ENCODE assay signal across 8 cellular contexts in genomic region chr11:63564785-63565350, GRCh38. TPM values are rescaled to one million over a fixed set of nuclear protein-coding genes. Genes with fewer than 3 reads are reported as not detected.
DNase-seq lines count a peak whose midpoint lies in the region; ATAC-seq and TF ChIP-seq lines count a peak whose summit lies in the region.
"Had no signal": no experiment of that assay in that cellular context is flagged by ENCODE, and none has a peak within 500 bp of the region (broad histone marks: within the 10 kb centered on the region; RNA-seq: fewer than 3 reads in every experiment).

No MANE protein-coding gene starts in this region.

- H3K27ac Mint-ChIP-seq in natural killer cell = peak overlapping the region; percentile 93 to 96

- H3K27ac ChIP-seq in KMS-11 = peak overlapping the region; percentile 88
- H3K27ac ChIP-seq in mammary epithelial cell (ENCODE audit: insufficient read depth, low read depth, low read length) = peak overlapping the region; percentile 100
- H3K27ac ChIP-seq: vagina had no signal

- WGBS in mammary epithelial cell (ENCODE audit: low coverage, missing lambda C conversion rate) = 15% methylated on average over 4 of the region's 4 CpGs

- H3K4me3 ChIP-seq in KMS-11 (IDR thresholded peaks at IDR 0.05; ENCODE audit: insufficient read depth, low read depth, low read length) (no peak overlapping the region), mammary epithelial cell (replicated peaks in 1 of 3; ENCODE audit: insufficient read depth in 1 of 3, low read depth in 2 of 3, low read length in 3 of 3) (no peak overlapping the region)
- H3K4me3 ChIP-seq: vagina had no signal

- no peak for TF ChIP-seq CTCF in KMS-11 (conservative IDR thresholded peaks at IDR 0.05; ENCODE audit: low read depth, low read length)
- peak in 1 of 2 donors; percentile 12 for TF ChIP-seq CTCF in mammary epithelial cell (conservative IDR thresholded peaks at IDR 0.05 in 1 of 2, IDR thresholded peaks at IDR 0.05 in 1 of 2; ENCODE audit: extremely low read depth in 1 of 2, insufficient read depth in 1 of 2, low read depth in 1 of 2, low read length in 2 of 2)
- TF ChIP-seq CTCF in natural killer cell (IDR thresholded peaks at IDR 0.05) = no peak

- CTCF ChIA-PET in mammary epithelial cell (lab: Charles Lee; ENCODE audit: low non-redundant PET) = interaction anchor here (1.2 kb wide), 1 partner anchor 106 kb away, joined by 6 read pairs; no protein-coding TSS in a partner anchor

- no peaks in the 10 kb centered on the region for H3K36me3 Mint-ChIP-seq in natural killer cell

- BruUV-seq in mammary epithelial cell (replicated peaks; lab: Mats Ljungman, UMichigan) = TSS peak; percentile 17

- H3K9me3 Mint-ChIP-seq in natural killer cell = no peaks in the 10 kb centered on the region

- H3K9ac ChIP-seq in KMS-11 = peak overlapping the region; percentile 52
- peak overlapping the region; percentile 41 for H3K9ac ChIP-seq in mammary epithelial cell (ENCODE audit: insufficient read depth, low read length)

- H3K4me3 Mint-ChIP-seq in natural killer cell = no peak overlapping the region

- peak overlapping the region; percentile 99 for H3K4me2 ChIP-seq in KMS-11
- peak overlapping the region; percentile 15 for H3K4me2 ChIP-seq in mammary epithelial cell (ENCODE audit: insufficient read depth, low read depth, low read length)

- no peaks in the 10 kb centered on the region for H3K36me3 ChIP-seq in KMS-11 (ENCODE audit: insufficient read depth)
- no peaks in the 10 kb centered on the region for H3K36me3 ChIP-seq in mammary epithelial cell (ENCODE audit: insufficient read depth, low read length)
- H3K36me3 ChIP-seq: vagina had no signal

- H3K79me2 ChIP-seq in KMS-11 (ENCODE audit: insufficient read depth, low read depth) = no peaks in the 10 kb centered on the region
- H3K79me2 ChIP-seq in mammary epithelial cell (ENCODE audit: insufficient read depth, low read length) = no peaks in the 10 kb centered on the region

- DNase-seq in Caki2 (ENCODE audit: low read depth) (peak; percentile 75), mammary epithelial cell (peak; percentile 62), natural killer cell (no peak)

- ATAC-seq in natural killer cell = no peak
- ATAC-seq in GM21717 (IDR thresholded peaks at IDR 0.05; ENCODE audit: unreplicated experiment) = no peak
- ATAC-seq in HG02610 (IDR thresholded peaks at IDR 0.05; ENCODE audit: unreplicated experiment) = no peak
- ATAC-seq in HG02973 (IDR thresholded peaks at IDR 0.05; ENCODE audit: unreplicated experiment) = no peak

- H2AFZ ChIP-seq in KMS-11 (ENCODE audit: low read depth) (peak overlapping the region; percentile 46; the same call in 1 of the 2 replicates), mammary epithelial cell (ENCODE audit: low read depth, low read length) (peak overlapping the region; percentile 64)

- H4K20me1 ChIP-seq in KMS-11 (ENCODE audit: insufficient read depth) (no peaks in the 10 kb centered on the region), mammary epithelial cell (ENCODE audit: insufficient read depth, low read length) (no peaks in the 10 kb centered on the region)

- in situ Hi-C loops in Caki2 (cut with HindIII; ENCODE audit: low pct_unique_long_range_greater_than_20kb, low sequenced_read_pairs) = no loop called here
- in situ Hi-C loops in mammary epithelial cell (cut with MboI; ENCODE audit: low sequenced_read_pairs in 2 of 2) = no loop called here

- dilution Hi-C loops in mammary epithelial cell (cut with HindIII; ENCODE audit: low sequenced_read_pairs) = no loop called here

- no peaks in the 10 kb centered on the region for H3K27me3 Mint-ChIP-seq in natural killer cell (ENCODE audit: low read depth in 2 of 2)

- intact Hi-C loops in mammary epithelial cell (cut with micrococcal nuclease) (loop anchor here (5.0 kb wide), 2 partner anchors 33 to 47 kb away; partner anchors contain the start of gene PLAAT3), natural killer cell (cut with micrococcal nuclease) (no loop called here)

- H3K4me1 ChIP-seq in KMS-11 (ENCODE audit: low read depth, poor library complexity, severe bottlenecking) (peaks cover 75% of the 10 kb centered on the region), mammary epithelial cell (ENCODE audit: insufficient read depth, low read length) (peaks cover 57% of the 10 kb centered on the region)

- no peaks in the 10 kb centered on the region for H3K9me3 ChIP-seq in mammary epithelial cell (replicated peaks; ENCODE audit: insufficient read depth, low read length)
- H3K9me3 ChIP-seq: vagina had no signal

- H3K27me3 ChIP-seq in KMS-11 (ENCODE audit: insufficient read depth, low read depth) = no peaks in the 10 kb centered on the region
- H3K27me3 ChIP-seq in mammary epithelial cell (ENCODE audit: insufficient read depth, low read length) = no peaks in the 10 kb centered on the region
- H3K27me3 ChIP-seq: vagina had no signal

- H3K4me1 Mint-ChIP-seq in natural killer cell = peaks cover 50 to 51% of the 10 kb centered on the region in 2 donors

RNA-seq across cellular contexts. Expression of gene PLAAT2, which starts 1.7 kb away (rescaled TPM):
- 3.4 TPM in 1 of 2 replicates, not detected in the other for total RNA-seq in Caki2 (2014; rRNA removed; shearing (Covaris generic); ENCODE audit: low replicate concordance)
- total RNA-seq in mammary epithelial cell (under 1 TPM in 1 of 2 donors, not detected in 1; 0.87 TPM), natural killer cell (1 to 10 TPM; 1.6 to 5.6 (median 4.6) TPM)
- polyA plus RNA-seq in mammary epithelial cell = 1.6 TPM
- not detected for polyA minus RNA-seq in mammary epithelial cell
- total RNA-seq: vagina had no signal

RNA-seq across cellular contexts. Expression of gene PLAAT4, which starts 28.3 kb away (rescaled TPM):
- 57.7 and 64.5 TPM in 2 replicates for total RNA-seq in Caki2 (2014; rRNA removed; shearing (Covaris generic); ENCODE audit: low replicate concordance)
- total RNA-seq in mammary epithelial cell (1 to 10 TPM in 1 of 2 donors, under 1 TPM in 1; 0.67 to 1.3 TPM), natural killer cell (100 to 1,000 TPM; 204 to 215 (median 210) TPM)
- polyA plus RNA-seq in mammary epithelial cell = 3.5 TPM
- polyA minus RNA-seq in mammary epithelial cell = not detected

RNA-seq across cellular contexts. Expression of gene PLAAT3, which starts 49.4 kb away (rescaled TPM):
- 163 and 198 TPM in 2 replicates for total RNA-seq in Caki2 (2014; rRNA removed; shearing (Covaris generic); ENCODE audit: low replicate concordance)
- 1 to 10 TPM; 2.7 to 6.3 TPM for total RNA-seq in mammary epithelial cell
- 2.1 TPM for polyA plus RNA-seq in mammary epithelial cell
- polyA minus RNA-seq in mammary epithelial cell = 13.1 TPM
- 10 to 100 TPM; 32.5 to 34.1 (median 34.1) TPM for total RNA-seq in natural killer cell

RNA-seq across cellular contexts. Expression of gene LGALS12, which starts 59.0 kb away (rescaled TPM):
- total RNA-seq in Caki2 (2014; rRNA removed; shearing (Covaris generic); ENCODE audit: low replicate concordance) = not detected in 2 replicates
- not detected for total RNA-seq in mammary epithelial cell
- not detected for polyA plus RNA-seq in mammary epithelial cell
- polyA minus RNA-seq in mammary epithelial cell = not detected
- total RNA-seq in natural killer cell = 1 to 10 TPM in 1 of 3 donors, under 1 TPM in 2; 0.23 to 1.8 (median 0.38) TPM

Comparison
In these comparisons a context has a peak if more than half of its experiments do, and no peak if none do; other contexts are left out.
1. RNA of gene PLAAT4, which starts 28.3 kb away (total RNA-seq): 204 to 215 TPM in natural killer cell and 57.7 to 64.5 TPM in Caki2; 0.67 to 1.3 TPM in mammary epithelial cell; every median in the first group is over 10 times any median in the second.
2. RNA of gene PLAAT3, which starts 49.4 kb away (total RNA-seq): 163 to 198 TPM in Caki2 and 32.5 to 34.1 TPM in natural killer cell; 2.7 to 6.3 TPM in mammary epithelial cell; every median in the first group is over 4 times any median in the second.